Comparison of ENCODE assay signal across 1 cellular context in the genomic region with DNA sequence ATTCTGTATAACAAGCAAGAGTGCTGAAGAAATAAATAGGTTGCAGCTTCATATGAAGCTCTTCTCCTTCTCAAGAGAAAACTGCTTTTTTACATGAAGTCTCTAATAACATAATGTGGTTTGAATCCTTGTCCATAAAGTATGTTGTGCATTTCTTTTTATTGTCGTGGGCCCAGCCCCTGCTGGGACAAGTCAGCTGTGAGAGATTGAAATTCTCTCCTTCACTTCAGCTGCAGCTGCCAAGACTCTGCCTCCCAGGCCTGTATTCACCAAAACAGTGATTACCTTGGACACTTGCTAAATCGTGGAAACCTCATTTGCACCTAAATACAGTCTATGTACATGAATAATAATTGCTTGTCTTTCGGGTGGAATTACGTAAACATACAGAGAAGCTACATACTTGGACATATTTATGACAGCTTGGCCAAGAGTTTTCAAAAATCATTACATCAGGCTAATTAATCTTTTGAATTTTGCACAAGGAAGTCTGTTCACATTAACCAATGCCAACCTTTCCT.
TF ChIP-seq lines count a peak whose summit lies in the region.

No MANE protein-coding gene starts in this region.

TF ChIP-seq in Ishikawa, 13 proteins besides CTCF, POLR2A, EP300 and RAD21 (continued from another document):
- TF ChIP-seq FOXM1 (IDR thresholded peaks at IDR 0.05; ENCODE audit: borderline replicate concordance, low read depth) (peak; percentile 54), NFIC (IDR thresholded peaks at IDR 0.05) (peak; percentile 82), CREB1 (IDR thresholded peaks at IDR 0.05; ENCODE audit: low read depth) (no peak), YY1 (IDR thresholded peaks at IDR 0.05; ENCODE audit: low read depth) (no peak), CEBPB (IDR thresholded peaks at IDR 0.05) (no peak)
- TF ChIP-seq, protein P1, sequence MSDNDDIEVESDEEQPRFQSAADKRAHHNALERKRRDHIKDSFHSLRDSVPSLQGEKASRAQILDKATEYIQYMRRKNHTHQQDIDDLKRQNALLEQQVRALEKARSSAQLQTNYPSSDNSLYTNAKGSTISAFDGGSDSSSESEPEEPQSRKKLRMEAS (IDR thresholded peaks at IDR 0.05) = 0 out of 2 replicates have a peak, but pooled peaks have one; percentile 23
- TF ChIP-seq, protein P2, sequence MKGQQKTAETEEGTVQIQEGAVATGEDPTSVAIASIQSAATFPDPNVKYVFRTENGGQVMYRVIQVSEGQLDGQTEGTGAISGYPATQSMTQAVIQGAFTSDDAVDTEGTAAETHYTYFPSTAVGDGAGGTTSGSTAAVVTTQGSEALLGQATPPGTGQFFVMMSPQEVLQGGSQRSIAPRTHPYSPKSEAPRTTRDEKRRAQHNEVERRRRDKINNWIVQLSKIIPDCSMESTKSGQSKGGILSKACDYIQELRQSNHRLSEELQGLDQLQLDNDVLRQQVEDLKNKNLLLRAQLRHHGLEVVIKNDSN (IDR thresholded peaks at IDR 0.05) = no peak
TF ChIP-seq in Ishikawa: peak in this region for 5.
